In the genomic region with DNA sequence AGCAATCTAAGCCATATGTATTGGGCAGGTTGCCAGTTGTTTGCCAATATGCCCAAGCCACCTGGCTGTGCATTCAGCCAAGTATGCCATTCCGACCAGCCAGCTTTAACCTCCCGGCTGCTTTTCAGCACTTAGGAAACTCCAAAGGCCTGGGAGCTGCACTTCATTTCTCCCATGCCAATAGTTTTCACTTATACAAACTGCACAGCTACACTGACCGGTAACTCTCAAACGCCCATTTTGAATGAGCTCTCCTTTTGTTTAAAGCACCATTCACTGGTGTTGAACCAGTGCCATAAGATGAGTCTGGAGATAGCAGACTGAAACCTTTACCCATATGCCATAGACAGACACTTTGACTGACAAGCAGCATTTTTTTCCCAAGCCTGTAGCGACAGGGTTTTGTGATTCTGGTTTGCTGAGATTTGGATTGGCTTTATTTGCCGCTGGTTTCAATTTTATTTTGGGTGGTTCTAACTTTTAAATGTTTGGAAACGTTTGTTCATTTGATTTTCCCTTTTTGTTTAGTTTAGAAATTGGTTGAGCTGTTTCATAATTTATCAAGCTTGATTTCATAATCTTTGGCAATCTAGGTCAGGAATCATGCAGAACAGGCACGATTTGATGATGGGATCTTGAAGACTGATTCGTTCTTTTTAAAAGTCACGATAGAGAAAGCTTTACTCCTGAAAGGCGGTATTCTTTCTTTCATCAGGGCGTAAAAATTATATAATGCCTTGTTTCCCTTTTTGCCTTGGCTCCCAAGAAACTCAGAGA, we compare ENCODE assay signal across 11 cellular contexts.
DNase-seq lines count a peak whose midpoint lies in the region; ATAC-seq, FAIRE-seq and TF ChIP-seq lines count a peak whose summit lies in the region.
"Had no signal": no experiment of that assay in that cellular context is flagged by ENCODE, and none has a peak within 500 bp of the region (broad histone marks: within the 10 kb centered on the region; RNA-seq: fewer than 3 reads in every experiment).

No MANE protein-coding gene starts in this region.

- H3K36me3 Mint-ChIP-seq in activated T-cell treated with anti-CD3 and anti-CD28 coated beads, Interleukin-2, amount 50 U/mL, for 4 hours (ENCODE audit: insufficient read depth): no peaks in the 10 kb centered on the region
- no peaks in the 10 kb centered on the region for H3K36me3 Mint-ChIP-seq in GM23338 (ENCODE audit: low read depth)

- no peaks in the 10 kb centered on the region for H3F3A ChIP-seq in GM23338 (replicated peaks; ENCODE audit: low read depth)

- no peaks in the 10 kb centered on the region for H3K36me3 ChIP-seq in A673 (ENCODE audit: insufficient read depth, low read length, poor library complexity, severe bottlenecking)
- no peaks in the 10 kb centered on the region for H3K36me3 ChIP-seq in ascending aorta
- H3K36me3 ChIP-seq in HepG2 (replicated peaks in 1 of 2; ENCODE audit: control insufficient read depth in 1 of 2, insufficient read depth in 2 of 2, low read length in 2 of 2): no peaks in the 10 kb centered on the region; a peak in 1 of 5 replicates
- no peaks in the 10 kb centered on the region for H3K36me3 ChIP-seq in GM23338 (ENCODE audit: insufficient read depth)

- no peak overlapping the region for H3K4me3 Mint-ChIP-seq in activated T-cell treated with anti-CD3 and anti-CD28 coated beads, Interleukin-2, amount 50 U/mL, for 4 hours
- H3K4me3 Mint-ChIP-seq in GM23338: no peak overlapping the region

- CTCF ChIA-PET in A673 (lab: Charles Lee) (no interaction called here), HepG2 (lab: Yijun Ruan, JAX; ENCODE audit: low intra/inter-chr PET ratio, low total read pairs) (no interaction called here)

- no peak for TF ChIP-seq RAD21 in HepG2 (CRISPR knock-in tag; IDR thresholded peaks at IDR 0.05)

- H3K9me3 Mint-ChIP-seq in activated T-cell treated with anti-CD3 and anti-CD28 coated beads, Interleukin-2, amount 50 U/mL, for 4 hours: no peaks in the 10 kb centered on the region
- no peaks in the 10 kb centered on the region for H3K9me3 Mint-ChIP-seq in GM23338

- WGBS in HepG2 (ENCODE audit: low lambda C conversion rate): 93% methylated on average over 12 of the region's 12 CpGs

- no peak overlapping the region for H2AFZ ChIP-seq in HepG2 (ENCODE audit: low read length)
- no peak overlapping the region for H2AFZ ChIP-seq in GM23338

- no peaks in the 10 kb centered on the region for H3K4me1 Mint-ChIP-seq in activated T-cell treated with anti-CD3 and anti-CD28 coated beads, Interleukin-2, amount 50 U/mL, for 4 hours (ENCODE audit: low read depth)
- H3K4me1 Mint-ChIP-seq in GM23338: peaks cover 17% of the 10 kb centered on the region

- H3K27ac ChIP-seq in A673 (ENCODE audit: low read depth, low read length, poor library complexity, severe bottlenecking) (peak overlapping the region; percentile 21), ascending aorta (peak overlapping the region; percentile 53 to 60), HepG2 (ENCODE audit: extremely low read length, insufficient read depth, low read length) (no peak overlapping the region), GM23338 (ENCODE audit: low read depth) (no peak overlapping the region)

- no peaks in the 10 kb centered on the region for H3K27me3 Mint-ChIP-seq in activated T-cell treated with anti-CD3 and anti-CD28 coated beads, Interleukin-2, amount 50 U/mL, for 4 hours (ENCODE audit: low read depth)
- no peaks in the 10 kb centered on the region for H3K27me3 Mint-ChIP-seq in GM23338 (ENCODE audit: insufficient read depth, low read depth, poor library complexity)

- no peak overlapping the region for H3K9ac ChIP-seq in HepG2 (ENCODE audit: insufficient read depth, low read depth, low read length)

- no peak for FAIRE-seq in HepG2 (lab: Jason Lieb, UNC)
- FAIRE-seq: H54, kidney had no signal

- TF ChIP-seq CTCF in A673 (conservative IDR thresholded peaks at IDR 0.05; ENCODE audit: low read depth, low read length) (no peak), ascending aorta (IDR thresholded peaks at IDR 0.05) (no peak), HepG2 (CRISPR knock-in tag; IDR thresholded peaks at IDR 0.05) (no peak), GM23338 (conservative IDR thresholded peaks at IDR 0.05; ENCODE audit: low read depth in 2 of 2) (no peak)

- no peak for TF ChIP-seq POLR2A in HepG2 (IDR thresholded peaks at IDR 0.05; ENCODE audit: insufficient read depth in 1 of 2, low read depth in 2 of 2, low read length in 2 of 2)

- intact Hi-C loops in A673 (cut with micrococcal nuclease; ENCODE audit: unreplicated experiment) (no loop called here), ascending aorta (cut with DNase I) (no loop called here), HepG2 (cut with micrococcal nuclease; ENCODE audit: unreplicated experiment) (no loop called here)

- no peak overlapping the region for H3K4me2 ChIP-seq in HepG2 (ENCODE audit: low read depth, low read length)
- H3K4me2 ChIP-seq in GM23338: no peak overlapping the region

- H3K9me3 ChIP-seq in A673 (ENCODE audit: low read depth, low read length, poor library complexity, severe bottlenecking): no peaks in the 10 kb centered on the region
- no peaks in the 10 kb centered on the region for H3K9me3 ChIP-seq in ascending aorta
- H3K9me3 ChIP-seq in HepG2 (ENCODE audit: low read length): no peaks in the 10 kb centered on the region

- H3K4me3 ChIP-seq in A673 (ENCODE audit: low read depth, low read length, poor library complexity, severe bottlenecking) (no peak overlapping the region), ascending aorta (peak overlapping the region; percentile 39 to 48), HepG2 (replicated peaks in 1 of 3; ENCODE audit: insufficient read depth in 1 of 3, low read depth in 2 of 3, low read length in 3 of 3) (no peak overlapping the region), GM23338 (no peak overlapping the region)

- H3K27me3 ChIP-seq in A673 (replicated peaks; ENCODE audit: insufficient read depth, low read depth, low read length, poor library complexity): no peaks in the 10 kb centered on the region
- H3K27me3 ChIP-seq in ascending aorta: no peaks in the 10 kb centered on the region
- no peaks in the 10 kb centered on the region for H3K27me3 ChIP-seq in HepG2 (ENCODE audit: control insufficient read depth in 1 of 2, insufficient read depth in 2 of 2, low read length in 2 of 2)
- no peaks in the 10 kb centered on the region for H3K27me3 ChIP-seq in GM23338 (ENCODE audit: insufficient read depth)
- H3K27me3 ChIP-seq: dorsolateral prefrontal cortex had no signal

- POLR2A ChIA-PET in A673 (lab: Charles Lee; ENCODE audit: low non-redundant PET): no interaction called here
- POLR2A ChIA-PET in HepG2 (lab: Yijun Ruan, JAX): no interaction called here

- TF ChIP-seq EP300 in HepG2 (IDR thresholded peaks at IDR 0.05; ENCODE audit: low read depth in 2 of 2, low read length in 2 of 2): no peak
- TF ChIP-seq EP300 in HepG2 (CRISPR knock-in tag; IDR thresholded peaks at IDR 0.05; ENCODE audit: borderline replicate concordance): no peak

- no peak overlapping the region for H3K27ac Mint-ChIP-seq in GM23338

- DNase-seq in A673 (ENCODE audit: low spot score): peak; percentile 54
- peak; percentile 97 for DNase-seq in NCI-H1694 treated with DMSO at 0.1 percent for 48 hours (lab: John Stamatoyannopoulos, UW)
- no peak for DNase-seq in ascending aorta (ENCODE audit: low spot score in 2 of 2)
- no peak for DNase-seq in HepG2 (ENCODE audit: low spot score)
- DNase-seq in HuH-7.5 (ENCODE audit: low spot score): no peak
- no peak for DNase-seq in activated T-cell treated with anti-CD3 and anti-CD28 coated beads, Interleukin-2, amount 50 U/mL, for 4 hours
- no peak for DNase-seq in GM23338 (ENCODE audit: low spot score)
- DNase-seq: kidney had no signal

- H4K20me1 ChIP-seq in HepG2 (ENCODE audit: insufficient read depth, low read length) (0 out of 2 replicates have a peak, but pooled peaks cover 2% of the 10 kb centered on the region), GM23338 (replicated peaks; ENCODE audit: insufficient read depth) (no peaks in the 10 kb centered on the region)

- no peaks in the 10 kb centered on the region for H3K9me2 ChIP-seq in GM23338 (ENCODE audit: insufficient read depth)

- peaks cover 36% of the 10 kb centered on the region for H3K4me1 ChIP-seq in A673 (ENCODE audit: insufficient read depth, low read length, poor library complexity, severe bottlenecking)
- peaks cover 3 to 39% of the 10 kb centered on the region in 2 donors for H3K4me1 ChIP-seq in ascending aorta
- peaks cover 81% of the 10 kb centered on the region for H3K4me1 ChIP-seq in HepG2 (ENCODE audit: insufficient read depth, low read length)
- H3K4me1 ChIP-seq in GM23338 (ENCODE audit: insufficient read depth): peaks cover under 1% of the 10 kb centered on the region; the same call in 1 of the 2 replicates

- H3K79me2 ChIP-seq in HepG2 (ENCODE audit: insufficient read depth, low read length) (peaks cover 94% of the 10 kb centered on the region), GM23338 (replicated peaks; ENCODE audit: insufficient read depth) (no peaks in the 10 kb centered on the region)

- in situ Hi-C loops in HepG2 (cut with HindIII; ENCODE audit: extremely low pct_ligation_motif_present, low pct_unique_long_range_greater_than_20kb): no loop called here

- BruUV-seq in A673 (replicated peaks; lab: Mats Ljungman, UMichigan) (no TSS peak), HepG2 (replicated peaks; lab: Mats Ljungman, UMichigan) (no TSS peak)

- no peak for ATAC-seq in HepG2
- no peak for ATAC-seq in HG03354 (IDR thresholded peaks at IDR 0.05; ENCODE audit: poor library complexity, severe bottlenecking, unreplicated experiment)
- ATAC-seq in activated T-cell treated with anti-CD3 and anti-CD28 coated beads, Interleukin-2, amount 50 U/mL, for 4 hours: no peak
- no peak for ATAC-seq in GM23338

TF ChIP-seq in HepG2, 621 proteins besides CTCF, POLR2A, EP300 and RAD21 (continues in another document):
- no peak for TF ChIP-seq SALL2 (CRISPR knock-in tag; IDR thresholded peaks at IDR 0.05)

TF ChIP-seq in GM23338, 12 proteins besides CTCF, POLR2A, EP300 and RAD21 (continues in another document):
- TF ChIP-seq, protein P1, sequence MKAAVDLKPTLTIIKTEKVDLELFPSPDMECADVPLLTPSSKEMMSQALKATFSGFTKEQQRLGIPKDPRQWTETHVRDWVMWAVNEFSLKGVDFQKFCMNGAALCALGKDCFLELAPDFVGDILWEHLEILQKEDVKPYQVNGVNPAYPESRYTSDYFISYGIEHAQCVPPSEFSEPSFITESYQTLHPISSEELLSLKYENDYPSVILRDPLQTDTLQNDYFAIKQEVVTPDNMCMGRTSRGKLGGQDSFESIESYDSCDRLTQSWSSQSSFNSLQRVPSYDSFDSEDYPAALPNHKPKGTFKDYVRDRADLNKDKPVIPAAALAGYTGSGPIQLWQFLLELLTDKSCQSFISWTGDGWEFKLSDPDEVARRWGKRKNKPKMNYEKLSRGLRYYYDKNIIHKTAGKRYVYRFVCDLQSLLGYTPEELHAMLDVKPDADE (IDR thresholded peaks at IDR 0.05): no peak
- TF ChIP-seq ZNF331 (CRISPR knock-in tag; IDR thresholded peaks at IDR 0.05; ENCODE audit: low read depth) (no peak), EZH2 (IDR thresholded peaks at IDR 0.05; ENCODE audit: low read depth, unreplicated experiment) (no peak), NANOG (IDR thresholded peaks at IDR 0.05; ENCODE audit: borderline replicate concordance) (no peak), JUNB (IDR thresholded peaks at IDR 0.05; ENCODE audit: unreplicated experiment) (no peak)

Comparison
In these comparisons a context has a peak if more than half of its experiments do, and no peak if none do; other contexts are left out.
1. DNase-seq: peak in A673 (single experiment) and NCI-H1694 treated with DMSO at 0.1 percent for 48 hours (single experiment); none in ascending aorta (0 of 2), HepG2 (single experiment), HuH-7.5 (single experiment), activated T-cell treated with anti-CD3 and anti-CD28 coated beads, Interleukin-2, amount 50 U/mL, for 4 hours (single experiment) and GM23338 (single experiment).
2. H3K27ac ChIP-seq: peak in A673 (single experiment) and ascending aorta (2 of 2); none in HepG2 (single experiment) and GM23338 (single experiment).
3. H3K4me3 ChIP-seq: peak in ascending aorta (2 of 2); none in A673 (single experiment), HepG2 (0 of 3) and GM23338 (single experiment).